ENCODE assay signal across 15 cellular contexts in genomic region chr11:27642954-27643353, GRCh38. TPM values are rescaled to one million over a fixed set of nuclear protein-coding genes. Genes with fewer than 3 reads are reported as not detected.
"Had no signal": no experiment of that assay in that cellular context is flagged by ENCODE, and none has a peak within 500 bp of the region (broad histone marks: within the 10 kb centered on the region; RNA-seq: fewer than 3 reads in every experiment).

No MANE protein-coding gene starts in this region.

- H3K4me3 ChIP-seq: adrenal gland, body of pancreas, dorsolateral prefrontal cortex, heart left ventricle, lung, pancreas had no signal

- H3K9me3 ChIP-seq: adrenal gland, body of pancreas, heart left ventricle, pancreas had no signal

- H3K27ac ChIP-seq: adrenal gland, body of pancreas, dorsolateral prefrontal cortex, heart left ventricle, pancreas had no signal

- H3K27me3 ChIP-seq: adrenal gland, body of pancreas, dorsolateral prefrontal cortex, heart left ventricle, pancreas had no signal

- DNase-seq: activated CD4-positive, alpha-beta T cell treated with anti-CD3 and anti-CD28 coated beads, Interleukin-2, amount 50 U/mL, for 1 hour; activated naive CD4-positive, alpha-beta T cell treated with anti-CD3 and anti-CD28 coated beads, Interleukin-2, amount 50 U/mL, for 16 hours; adrenal gland; body of pancreas; dorsolateral prefrontal cortex; foreskin melanocyte; heart left ventricle; midbrain; pancreas; stimulated activated CD4-positive, alpha-beta T cell treated with anti-CD3 and anti-CD28 coated beads, Interleukin-15, amount 100 ng/mL, for 24 hours; stimulated activated CD4-positive, alpha-beta T cell treated with anti-CD3 and anti-CD28 coated beads, Interleukin-4, amount 100 ng/mL, for 24 hours had no signal

- ATAC-seq: body of pancreas, pancreas had no signal

- H3K4me1 ChIP-seq: adrenal gland, body of pancreas, pancreas had no signal

- H3K36me3 ChIP-seq: adrenal gland, pancreas had no signal

RNA-seq across cellular contexts. Expression of gene BDNF, which starts 57.3 kb away (rescaled TPM):
- total RNA-seq: activated CD8-positive, alpha-beta memory T cell treated with anti-CD3 and anti-CD28 coated beads for 36 hours; activated T-helper 2 cell treated with anti-CD3 and anti-CD28 coated beads, Interferon-gamma antibody, Interleukin-2, Interleukin-4, amounts not matched to agents 10 μg/mL and 5 μg/mL and 100 μg/mL, durations not matched to agents 14 hours and 24 hours and 36 hours; body of pancreas; T-helper 2 cell treated with Interferon-gamma antibody and Interleukin-4, amounts not matched to agents 100 ng/mL and 5 ng/mL, for 36 hours had no signal
